In the genomic region with DNA sequence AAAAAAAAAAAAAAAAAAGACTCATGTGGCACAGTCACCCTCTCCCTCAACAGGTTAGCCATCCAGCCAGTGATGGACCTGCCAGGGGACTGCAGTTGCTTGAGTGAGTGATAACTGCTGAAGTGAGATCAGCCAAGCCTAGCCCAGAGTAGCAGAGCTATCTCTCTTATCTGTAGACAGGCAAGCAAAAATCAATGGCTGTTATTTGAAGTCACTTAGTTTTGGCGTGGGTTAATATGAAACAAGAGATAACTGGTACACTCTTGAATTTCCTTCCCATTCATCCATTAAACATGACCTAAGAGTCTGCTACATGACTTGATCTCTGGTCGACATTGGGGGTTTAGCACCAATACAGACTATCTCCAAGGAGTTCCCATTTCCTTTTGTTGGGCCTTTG, we compare ENCODE assay signal across 1 cellular context.
TF ChIP-seq lines count a peak whose summit lies in the region.

No MANE protein-coding gene starts in this region.

TF ChIP-seq in K562, 482 proteins besides CTCF, POLR2A, EP300 and RAD21 (continued from another document):
- TF ChIP-seq, protein P1, sequence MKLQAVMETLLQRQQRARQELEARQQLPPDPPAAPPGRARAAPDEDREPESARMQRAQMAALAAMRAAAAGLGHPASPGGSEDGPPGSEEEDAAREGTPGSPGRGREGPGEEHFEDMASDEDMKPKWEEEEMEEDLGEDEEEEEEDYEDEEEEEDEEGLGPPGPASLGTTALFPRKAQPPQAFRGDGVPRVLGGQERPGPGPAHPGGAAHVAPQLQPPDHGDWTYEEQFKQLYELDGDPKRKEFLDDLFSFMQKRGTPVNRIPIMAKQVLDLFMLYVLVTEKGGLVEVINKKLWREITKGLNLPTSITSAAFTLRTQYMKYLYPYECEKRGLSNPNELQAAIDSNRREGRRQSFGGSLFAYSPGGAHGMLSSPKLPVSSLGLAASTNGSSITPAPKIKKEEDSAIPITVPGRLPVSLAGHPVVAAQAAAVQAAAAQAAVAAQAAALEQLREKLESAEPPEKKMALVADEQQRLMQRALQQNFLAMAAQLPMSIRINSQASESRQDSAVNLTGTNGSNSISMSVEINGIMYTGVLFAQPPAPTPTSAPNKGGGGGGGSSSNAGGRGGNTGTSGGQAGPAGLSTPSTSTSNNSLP (IDR thresholded peaks at IDR 0.05; ENCODE audit: borderline replicate concordance, low read depth, low read length), result 0 out of 2 replicates have a peak, but pooled peaks have one; percentile 43
